17 cellular contexts compared by ENCODE assay signal in the genomic region with DNA sequence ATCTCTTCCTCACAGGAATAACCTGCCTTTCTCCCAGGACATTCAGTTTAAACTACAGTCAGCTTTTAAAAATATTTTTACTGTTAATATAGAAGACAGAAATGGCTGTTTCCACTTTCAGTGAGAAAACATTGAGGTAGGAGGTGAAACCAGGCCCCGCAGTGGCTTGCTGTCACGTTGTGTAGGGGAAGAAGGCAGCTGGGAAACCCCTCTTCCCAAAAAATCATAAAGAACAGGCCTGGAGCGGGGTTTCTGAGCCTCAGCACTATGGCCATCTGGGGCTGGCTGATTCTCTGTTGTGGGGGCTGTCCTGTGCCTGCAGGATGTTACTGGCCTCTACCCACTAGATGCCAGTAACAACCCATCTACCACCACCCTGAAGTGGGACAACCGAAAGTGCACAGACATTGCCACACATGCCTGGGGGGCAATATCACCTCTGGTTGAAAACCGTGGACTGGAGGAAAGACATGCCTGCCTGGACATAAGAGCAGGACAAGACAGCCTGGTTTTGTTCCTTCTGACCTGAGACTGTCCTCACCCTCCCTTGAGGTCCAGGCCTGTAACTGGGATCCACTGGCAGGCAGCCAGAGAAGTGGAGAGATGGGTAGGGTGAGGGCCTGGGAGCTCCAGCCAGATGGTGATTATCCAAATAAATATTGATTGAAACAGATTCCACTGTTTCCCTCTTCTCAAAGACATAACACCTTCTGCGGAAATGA. TPM values are rescaled to one million over a fixed set of nuclear protein-coding genes. Genes with fewer than 3 reads are reported as not detected.
DNase-seq lines count a peak whose midpoint lies in the region; TF ChIP-seq lines count a peak whose summit lies in the region.
"Had no signal": no experiment of that assay in that cellular context is flagged by ENCODE, and none has a peak within 500 bp of the region (broad histone marks: within the 10 kb centered on the region; RNA-seq: fewer than 3 reads in every experiment).

No MANE protein-coding gene starts in this region.

- peaks cover 3% of the 10 kb centered on the region for H3K27me3 Mint-ChIP-seq in glutamatergic neuron (ENCODE audit: unreplicated experiment)

- TF ChIP-seq POLR2A in prostate gland (IDR thresholded peaks at IDR 0.05) = no peak

- peaks cover 19% of the 10 kb centered on the region for H3K4me1 Mint-ChIP-seq in glutamatergic neuron (ENCODE audit: low read depth, unreplicated experiment)

- no peaks in the 10 kb centered on the region for H3K36me3 Mint-ChIP-seq in glutamatergic neuron (ENCODE audit: unreplicated experiment)
- H3K36me3 Mint-ChIP-seq: IgD-negative memory B cell had no signal

- no peaks in the 10 kb centered on the region for H3K4me1 ChIP-seq in prostate gland (replicated peaks)
- H3K4me1 ChIP-seq: SJCRH30 had no signal

- peaks cover 3% of the 10 kb centered on the region for H3K9me3 Mint-ChIP-seq in glutamatergic neuron (ENCODE audit: unreplicated experiment)
- H3K9me3 Mint-ChIP-seq: HFFc6, IgD-negative memory B cell had no signal

- 84% methylated on average over 6 of the region's 6 CpGs for WGBS in prostate gland

- H3K27ac ChIP-seq in prostate gland = no peak overlapping the region
- H3K27ac ChIP-seq: RWPE1, SJCRH30 had no signal

- no peaks in the 10 kb centered on the region for H3K27me3 ChIP-seq in prostate gland (replicated peaks; ENCODE audit: insufficient read depth)

- no peaks in the 10 kb centered on the region for H3K36me3 ChIP-seq in prostate gland
- H3K36me3 ChIP-seq: SJCRH30 had no signal

- TF ChIP-seq CTCF in glutamatergic neuron (IDR thresholded peaks at IDR 0.05; ENCODE audit: partially characterized antibody, unreplicated experiment) = no peak
- no peak for TF ChIP-seq CTCF in prostate gland (IDR thresholded peaks at IDR 0.05)

- no peak overlapping the region for H3K4me3 Mint-ChIP-seq in glutamatergic neuron (ENCODE audit: unreplicated experiment)
- H3K4me3 Mint-ChIP-seq: HFFc6 had no signal

- H3K27ac Mint-ChIP-seq in glutamatergic neuron (ENCODE audit: unreplicated experiment) = peak overlapping the region; percentile 75
- H3K27ac Mint-ChIP-seq: HFFc6, IgD-negative memory B cell had no signal

- H3K9me3 ChIP-seq in prostate gland = no peaks in the 10 kb centered on the region
- H3K9me3 ChIP-seq: SJCRH30 had no signal

- DNase-seq in NCI-H2029 treated with DMSO at 0.1 percent for 48 hours (lab: John Stamatoyannopoulos, UW) = peak; percentile 8
- no peak for DNase-seq in NCI-H2029 (lab: John Stamatoyannopoulos, UW)
- peak; percentile 78 for DNase-seq in COLO668 (lab: John Stamatoyannopoulos, UW; ENCODE audit: unreplicated experiment)
- DNase-seq in NCI-H82 treated with DMSO at 0.1 percent for 48 hours (lab: John Stamatoyannopoulos, UW; ENCODE audit: unreplicated experiment) = peak; percentile 46
- no peak for DNase-seq in glutamatergic neuron
- DNase-seq in glomerular visceral epithelial cell (ENCODE audit: extremely low spot score) = no peak
- DNase-seq in prostate gland (ENCODE audit: low spot score) = no peak
- no peak for DNase-seq in cerebellar cortex (ENCODE audit: low spot score)
- DNase-seq: C1 segment of cervical spinal cord, HFFc6, NCI-H1048, NCI-H187, NCI-H226, OCI-M1, SJCRH30 had no signal

- no peak overlapping the region for H3K4me3 ChIP-seq in prostate gland
- H3K4me3 ChIP-seq: SJCRH30 had no signal

- intact Hi-C loops in prostate gland (cut with DNase I) = no loop called here

RNA-seq across cellular contexts. Expression of a gene that starts 43.9 kb away (rescaled TPM):
- total RNA-seq in glutamatergic neuron (ENCODE audit: unreplicated experiment) (73.7 TPM), prostate gland (100 to 1,000 TPM in 1 of 2 donors, 10 to 100 TPM in 1; 10.1 to 184 TPM)
- total RNA-seq: HFFc6 had no signal

RNA-seq across cellular contexts. Expression of a gene that starts 56.6 kb away (rescaled TPM):
- total RNA-seq in glutamatergic neuron (ENCODE audit: unreplicated experiment) (0.86 TPM), prostate gland (10 to 100 TPM in 1 of 2 donors, 1 to 10 TPM in 1; 6.1 to 10.4 TPM)

Comparison
In these comparisons a context has a peak if more than half of its experiments do, and no peak if none do; other contexts are left out.
1. DNase-seq: peak in NCI-H2029 treated with DMSO at 0.1 percent for 48 hours (single experiment), COLO668 (single experiment) and NCI-H82 treated with DMSO at 0.1 percent for 48 hours (single experiment); none in NCI-H2029 (single experiment), glutamatergic neuron (single experiment), glomerular visceral epithelial cell (single experiment), prostate gland (single experiment) and cerebellar cortex (single experiment).